17 cellular contexts compared by ENCODE assay signal in genomic region chr10:29583674-29584073, GRCh38. TPM values are rescaled to one million over a fixed set of nuclear protein-coding genes. Genes with fewer than 3 reads are reported as not detected.
DNase-seq lines count a peak whose midpoint lies in the region; ATAC-seq and TF ChIP-seq lines count a peak whose summit lies in the region.
"Had no signal": no experiment of that assay in that cellular context is flagged by ENCODE, and none has a peak within 500 bp of the region (broad histone marks: within the 10 kb centered on the region; RNA-seq: fewer than 3 reads in every experiment).

No MANE protein-coding gene starts in this region.

- H3K9me3 Mint-ChIP-seq in type B pancreatic cell = no peaks in the 10 kb centered on the region
- H3K9me3 Mint-ChIP-seq: central memory CD8-positive, alpha-beta T cell had no signal

- TF ChIP-seq CTCF in right atrium auricular region (IDR thresholded peaks at IDR 0.05) (no peak), kidney epithelial cell (IDR thresholded peaks at IDR 0.05; ENCODE audit: insufficient read depth, low read length, poor library complexity, severe bottlenecking) (no peak), type B pancreatic cell (conservative IDR thresholded peaks at IDR 0.05) (no peak)

- no peak for DNase-seq in right atrium auricular region (ENCODE audit: low spot score)
- DNase-seq in Right ventricle myocardium inferior (ENCODE audit: missing footprints) = no peak
- peak; percentile 33 for DNase-seq in astrocyte of the hippocampus (ENCODE audit: low read depth, low spot score)
- peak; percentile 61 for DNase-seq in kidney epithelial cell (ENCODE audit: low read depth)
- no peak for DNase-seq in type B pancreatic cell (ENCODE audit: extremely low spot score, unreplicated experiment)
- no peak for DNase-seq in CD1c-positive myeloid dendritic cell (ENCODE audit: extremely low spot score)
- DNase-seq in NCI-H69 (lab: John Stamatoyannopoulos, UW) = no peak
- DNase-seq: activated B cell treated with CpG ODN at 0.5 μM for 24 hours; activated CD8-positive, alpha-beta memory T cell treated with anti-CD3 and anti-CD28 coated beads, Interleukin-2, amount 50 U/mL, for 4 hours; head of caudate nucleus; left colon; NCI-H2029 treated with DMSO at 0.1 percent for 48 hours; NCI-H526 had no signal

- H3K9me3 ChIP-seq in right atrium auricular region = no peaks in the 10 kb centered on the region
- H3K9me3 ChIP-seq: tibial nerve had no signal

- no peak overlapping the region for H3K4me3 Mint-ChIP-seq in type B pancreatic cell
- H3K4me3 Mint-ChIP-seq: activated B cell treated with CpG ODN at 0.5 μM for 24 hours; activated naive CD8-positive, alpha-beta T cell; central memory CD8-positive, alpha-beta T cell had no signal

- intact Hi-C loops in Right ventricle myocardium inferior (cut with DNase I) = no loop called here

- ATAC-seq in Right ventricle myocardium inferior (no peak), GM21737 (IDR thresholded peaks at IDR 0.05; ENCODE audit: unreplicated experiment) (no peak)

- no peaks in the 10 kb centered on the region for H3K36me3 ChIP-seq in right atrium auricular region
- H3K36me3 ChIP-seq in kidney epithelial cell (ENCODE audit: control insufficient read depth, insufficient read depth, low read length) = no peaks in the 10 kb centered on the region
- H3K36me3 ChIP-seq: tibial nerve had no signal

- H3K27ac ChIP-seq in right atrium auricular region = peak overlapping the region; percentile 85 to 93
- H3K27ac ChIP-seq: tibial nerve had no signal

- no peaks in the 10 kb centered on the region for H3K27me3 Mint-ChIP-seq in type B pancreatic cell
- H3K27me3 Mint-ChIP-seq: activated B cell treated with CpG ODN at 0.5 μM for 24 hours; activated naive CD8-positive, alpha-beta T cell; central memory CD8-positive, alpha-beta T cell had no signal

- peaks cover 0 to 56% of the 10 kb centered on the region in 2 donors for H3K4me1 ChIP-seq in right atrium auricular region

- H3K4me3 ChIP-seq in right atrium auricular region (no peak overlapping the region), kidney epithelial cell (ENCODE audit: low read depth, low read length) (no peak overlapping the region)
- H3K4me3 ChIP-seq: tibial nerve had no signal

- H3K4me1 Mint-ChIP-seq in type B pancreatic cell (ENCODE audit: unreplicated experiment) = peaks cover 44% of the 10 kb centered on the region
- H3K4me1 Mint-ChIP-seq: activated B cell treated with CpG ODN at 0.5 μM for 24 hours had no signal

- H3K27ac Mint-ChIP-seq in type B pancreatic cell = peak overlapping the region; percentile 4
- H3K27ac Mint-ChIP-seq: activated B cell treated with CpG ODN at 0.5 μM for 24 hours; activated naive CD8-positive, alpha-beta T cell had no signal

- peaks cover 30% of the 10 kb centered on the region for H3K36me3 Mint-ChIP-seq in type B pancreatic cell

- no peaks in the 10 kb centered on the region for H3K27me3 ChIP-seq in right atrium auricular region
- H3K27me3 ChIP-seq in kidney epithelial cell (ENCODE audit: control insufficient read depth, insufficient read depth, low read length) = no peaks in the 10 kb centered on the region
- H3K27me3 ChIP-seq: tibial nerve had no signal

RNA-seq across cellular contexts. Expression of gene SVIL, which starts 51.1 kb away (rescaled TPM):
- total RNA-seq in right atrium auricular region (100 to 1,000 TPM; 260 to 340 TPM), Right ventricle myocardium inferior (327 TPM), kidney epithelial cell (67.0 and 72.1 TPM in 2 replicates), type B pancreatic cell (ENCODE audit: low replicate concordance) (171 and 195 TPM in 2 replicates)

Comparison
In these comparisons a context has a peak if more than half of its experiments do, and no peak if none do; other contexts are left out.
1. DNase-seq: peak in astrocyte of the hippocampus (single experiment) and kidney epithelial cell (single experiment); none in right atrium auricular region (single experiment), Right ventricle myocardium inferior (single experiment), type B pancreatic cell (single experiment), CD1c-positive myeloid dendritic cell (single experiment) and NCI-H69 (single experiment).